10 cellular contexts compared by ENCODE assay signal in the genomic region with DNA sequence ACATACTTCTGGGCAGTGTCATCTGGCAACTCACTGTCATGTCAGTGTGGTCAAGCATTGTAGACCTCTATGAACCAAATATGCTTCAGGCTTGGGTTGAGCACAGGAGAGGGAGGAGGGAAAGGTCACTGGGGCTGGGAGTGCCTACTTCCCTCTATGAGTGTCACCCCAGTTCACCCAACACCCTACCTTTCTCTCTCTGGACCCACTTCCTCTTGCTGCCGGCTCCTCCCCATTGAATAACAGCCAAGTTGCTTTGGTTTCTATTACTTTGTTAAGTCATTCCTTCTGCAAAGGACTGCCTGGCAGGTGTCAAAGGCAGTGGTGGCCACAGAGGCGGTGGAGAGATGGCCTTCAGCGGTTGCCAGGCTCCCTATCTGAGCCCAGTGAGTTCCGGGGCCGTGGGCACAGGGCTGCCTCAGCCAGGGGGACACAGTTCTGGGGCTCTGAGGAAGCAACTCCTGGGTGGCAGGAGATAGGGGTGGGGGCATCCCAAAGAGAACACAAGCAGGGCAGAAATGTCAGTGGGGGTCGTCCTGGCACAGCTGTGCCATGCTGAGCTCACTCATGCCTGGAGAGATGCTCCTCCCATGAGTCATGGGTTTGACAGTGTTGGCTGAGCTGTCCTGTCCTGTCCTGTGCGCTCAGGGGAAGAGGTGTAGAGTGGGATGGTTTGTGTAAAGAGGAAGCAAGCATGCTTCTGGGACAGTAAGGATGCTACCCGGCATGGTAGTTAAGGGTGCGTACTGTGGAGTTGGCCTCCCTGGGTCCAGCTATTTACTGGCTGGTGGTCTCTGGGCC. TPM values are rescaled to one million over a fixed set of nuclear protein-coding genes. Genes with fewer than 3 reads are reported as not detected.
DNase-seq lines count a peak whose midpoint lies in the region; ATAC-seq, FAIRE-seq and TF ChIP-seq lines count a peak whose summit lies in the region.
"Not testable (repeated sequence)": the region's sequence is repeated elsewhere in the genome, so short reads cannot be mapped to it uniquely, and the experiment has no call there.
"Had no signal": no experiment of that assay in that cellular context is flagged by ENCODE, and none has a peak within 500 bp of the region (broad histone marks: within the 10 kb centered on the region; RNA-seq: fewer than 3 reads in every experiment).

A gene (plus strand): TSS at position 282 of the 801 bp plus-strand sequence. CDS start 66 bp downstream, at position 348.

- DNase-seq in GDM1 (lab: John Stamatoyannopoulos, UW) (peak; percentile 4), HPDE6-E6E7 (ENCODE audit: extremely low spot score) (peak; percentile 5), SKM-1 treated with dmso at 0.1 percent for 144 hours (lab: John Stamatoyannopoulos, UW; ENCODE audit: unreplicated experiment) (peak; percentile 54)
- DNase-seq in activated naive CD8-positive, alpha-beta T cell treated with anti-CD3 and anti-CD28 coated beads, Interleukin-2, amount 10 ng/mL, durations not matched to agents 7 days and 5 days, result peak; percentile 63
- not testable (repeated sequence) for DNase-seq in keratinocyte (ENCODE audit: low read depth, low spot score)
- DNase-seq in stimulated activated naive CD8-positive, alpha-beta T cell treated with anti-CD3 and anti-CD28 coated beads, Interleukin-15, Interleukin-2, amounts not matched to agents 100 U/mL and 50 U/mL, for 24 hours, result peak; percentile 12

- not testable (repeated sequence) for H3K4me1 Mint-ChIP-seq in activated naive CD8-positive, alpha-beta T cell treated with anti-CD3 and anti-CD28 coated beads, Interleukin-2, amount 10 ng/mL, durations not matched to agents 7 days and 5 days

- H3K9ac ChIP-seq in keratinocyte (ENCODE audit: control insufficient read depth, extremely low read depth, insufficient read depth, low read length), result not testable (repeated sequence)

- H3K27ac ChIP-seq in keratinocyte (ENCODE audit: control insufficient read depth, insufficient read depth, low read length), result not testable (repeated sequence)

- H3K36me3 ChIP-seq in keratinocyte (ENCODE audit: control insufficient read depth in 2 of 2, extremely low read depth in 1 of 2, insufficient read depth in 2 of 2, low read length in 2 of 2), result not testable (repeated sequence)

- H3K27ac Mint-ChIP-seq in activated naive CD8-positive, alpha-beta T cell treated with anti-CD3 and anti-CD28 coated beads, Interleukin-2, amount 10 ng/mL, durations not matched to agents 7 days and 5 days, result peak within 1 kb of the TSS; percentile 85

- H3K79me2 ChIP-seq in keratinocyte (ENCODE audit: control insufficient read depth, insufficient read depth, low read length), result not testable (repeated sequence)

- not testable (repeated sequence) for H3K4me1 ChIP-seq in keratinocyte (ENCODE audit: control insufficient read depth, extremely low read depth, insufficient read depth, low read length)

- ATAC-seq in GM19397 (IDR thresholded peaks at IDR 0.05; ENCODE audit: unreplicated experiment) (peak; percentile 60), HG02870 (IDR thresholded peaks at IDR 0.05; ENCODE audit: unreplicated experiment) (peak; percentile 77)
- peak; percentile 88 for ATAC-seq in activated naive CD8-positive, alpha-beta T cell treated with anti-CD3 and anti-CD28 coated beads, Interleukin-2, amount 10 ng/mL, durations not matched to agents 7 days and 5 days (ENCODE audit: low read depth)
- ATAC-seq in stimulated activated naive CD8-positive, alpha-beta T cell treated with anti-CD3 and anti-CD28 coated beads, Interleukin-15, Interleukin-2, amounts not matched to agents 100 U/mL and 50 U/mL, for 24 hours, result peak; percentile 67

- H3K4me3 Mint-ChIP-seq in activated naive CD8-positive, alpha-beta T cell treated with anti-CD3 and anti-CD28 coated beads, Interleukin-2, amount 10 ng/mL, durations not matched to agents 7 days and 5 days, result peak within 1 kb of the TSS; percentile 73

- H3K36me3 Mint-ChIP-seq in activated naive CD8-positive, alpha-beta T cell treated with anti-CD3 and anti-CD28 coated beads, Interleukin-2, amount 10 ng/mL, durations not matched to agents 7 days and 5 days, result not testable (repeated sequence)

- not testable (repeated sequence) for H2AFZ ChIP-seq in keratinocyte (ENCODE audit: control insufficient read depth, low read length)

- not testable (repeated sequence) for H3K4me3 ChIP-seq in keratinocyte (ENCODE audit: control insufficient read depth in 2 of 3, extremely low read depth in 1 of 3, insufficient read depth in 2 of 3, low read depth in 1 of 3, low read length in 3 of 3)

- not testable (repeated sequence) for H3K9me1 ChIP-seq in keratinocyte (ENCODE audit: control insufficient read depth, extremely low read depth, insufficient read depth, low read length)

- TF ChIP-seq CTCF in keratinocyte (optimal IDR thresholded peaks at IDR 0.05 in 1 of 3, IDR thresholded peaks at IDR 0.05 in 1 of 3, conservative IDR thresholded peaks at IDR 0.05 in 1 of 3; ENCODE audit: extremely low read depth in 1 of 3, insufficient read depth in 2 of 3, low read length in 3 of 3), result not testable (repeated sequence)

- H3K4me2 ChIP-seq in keratinocyte (ENCODE audit: control insufficient read depth, extremely low read depth, insufficient read depth, low read depth, low read length), result peak within 1 kb of the TSS; percentile 16

- peak; percentile 56 for FAIRE-seq in keratinocyte (lab: Jason Lieb, UNC)

- dilution Hi-C loops in keratinocyte (cut with MboI; ENCODE audit: extremely low pct_ligation_motif_present, low sequenced_read_pairs), result not testable (repeated sequence)

- not testable (repeated sequence) for H3K9me3 Mint-ChIP-seq in activated naive CD8-positive, alpha-beta T cell treated with anti-CD3 and anti-CD28 coated beads, Interleukin-2, amount 10 ng/mL, durations not matched to agents 7 days and 5 days

- H4K20me1 ChIP-seq in keratinocyte (ENCODE audit: control insufficient read depth, extremely low read depth, insufficient read depth, low read length), result not testable (repeated sequence)

- H3K27me3 Mint-ChIP-seq in activated naive CD8-positive, alpha-beta T cell treated with anti-CD3 and anti-CD28 coated beads, Interleukin-2, amount 10 ng/mL, durations not matched to agents 7 days and 5 days, result not testable (repeated sequence)

- POLR2A ChIA-PET in activated naive CD8-positive, alpha-beta T cell treated with anti-CD3 and anti-CD28 coated beads, Interleukin-2, amount 10 ng/mL, durations not matched to agents 7 days and 5 days (lab: Charles Lee), result not testable (repeated sequence)

- not testable (repeated sequence) for H3K27me3 ChIP-seq in keratinocyte (ENCODE audit: control insufficient read depth, extremely low read depth, insufficient read depth, low read length)

- H3K9me3 ChIP-seq in keratinocyte (ENCODE audit: control insufficient read depth, low read depth, low read length), result not testable (repeated sequence)

RNA-seq across cellular contexts. Expression of the gene that starts here (rescaled TPM):
- total RNA-seq in activated naive CD8-positive, alpha-beta T cell treated with anti-CD3 and anti-CD28 coated beads, Interleukin-2, amount 10 ng/mL, durations not matched to agents 7 days and 5 days, result 1 to 10 TPM; 5.9 to 6.5 TPM
- polyA plus RNA-seq in keratinocyte, result 1.7 to 6.8 TPM (median 5.7 TPM) in 3 replicates
- polyA plus RNA-seq in keratinocyte (2011; ENCODE audit: low read depth), result 3.6 TPM
- 1.1 and 1.2 TPM in 2 replicates for polyA plus RNA-seq in keratinocyte (2011; cell fraction: cytosol; rRNA removed)
- 16.6 and 22.7 TPM in 2 replicates for polyA plus RNA-seq in keratinocyte (2011; cell fraction: nucleus; rRNA removed)
- 2.0 and 2.7 TPM in 2 replicates for polyA plus RNA-seq in keratinocyte (2012; ENCODE audit: low replicate concordance)
- 1.5 to 20.1 TPM (median 12.7 TPM) in 3 replicates for polyA minus RNA-seq in keratinocyte
- polyA minus RNA-seq in keratinocyte (2011; cell fraction: cytosol; rRNA and poly(A)+ RNA removed), result not detected
- 5.8 and 11.9 TPM in 2 replicates for polyA minus RNA-seq in keratinocyte (2011; cell fraction: nucleus; rRNA and poly(A)+ RNA removed)
- total RNA-seq: pulmonary artery endothelial cell, SK-MEL-5 had no signal
